ENCODE assay signal across 8 cellular contexts in the genomic region with DNA sequence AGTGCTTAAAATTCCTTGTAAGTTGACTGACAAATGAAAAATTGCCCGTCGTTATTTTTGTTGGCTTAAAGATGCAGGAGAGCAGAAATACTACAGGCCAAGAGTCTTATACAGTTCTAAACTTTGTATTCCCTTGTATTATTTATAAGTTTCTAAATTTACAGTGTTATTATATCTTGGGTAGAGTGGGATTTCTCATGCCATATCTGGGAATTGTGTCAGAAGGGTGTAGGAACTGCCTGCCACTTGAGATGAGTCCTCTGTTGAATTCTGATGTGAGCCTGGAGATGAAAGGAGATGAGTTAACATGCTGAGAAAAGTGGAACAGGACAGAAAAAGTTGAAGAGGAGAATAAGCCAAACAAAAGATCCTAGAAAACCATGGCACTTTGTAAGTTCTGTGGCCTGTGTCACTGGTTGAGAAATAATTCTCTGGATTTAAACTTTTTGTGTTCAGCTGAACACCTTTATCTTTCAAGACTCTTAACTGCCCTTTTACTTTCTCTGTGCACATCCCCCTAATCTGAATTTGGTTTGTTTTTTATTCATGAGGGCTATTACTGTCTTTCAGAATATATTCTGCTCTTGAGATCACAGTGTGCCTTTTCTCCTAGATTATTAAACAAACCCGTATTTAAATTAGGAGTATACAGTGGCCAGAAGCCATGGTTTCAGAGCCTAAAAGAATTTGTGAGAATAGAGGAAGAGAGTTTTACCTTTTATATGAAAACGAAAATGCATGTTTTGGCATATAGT. TPM values are rescaled to one million over a fixed set of nuclear protein-coding genes. Genes with fewer than 3 reads are reported as not detected.
DNase-seq lines count a peak whose midpoint lies in the region; ATAC-seq and TF ChIP-seq lines count a peak whose summit lies in the region.

No MANE protein-coding gene starts in this region.

- H3K27ac Mint-ChIP-seq in T-cell: no peak overlapping the region

- H3K4me3 ChIP-seq in GM12864 (ENCODE audit: low read depth, low read length) (peak overlapping the region; percentile 73), Panc1 (ENCODE audit: low read depth in 2 of 2, low read length in 2 of 2) (peak overlapping the region; percentile 91 to 95), foreskin fibroblast (ENCODE audit: low read depth in 1 of 2, low read length in 2 of 2) (peak overlapping the region; percentile 70 to 98), skeletal muscle cell (ENCODE audit: low read depth, low read length) (peak overlapping the region; percentile 92)

- POLR2A ChIA-PET in Panc1 (lab: Charles Lee): no interaction called here
- POLR2A ChIA-PET in T-cell (lab: Charles Lee): no interaction called here

- no peaks in the 10 kb centered on the region for H3K9me3 Mint-ChIP-seq in T-cell

- DNase-seq in GM12864 (ENCODE audit: low read depth): no peak
- DNase-seq in Panc1 (ENCODE audit: low read depth, low spot score): no peak
- DNase-seq in foreskin fibroblast: peak in 1 of 2 donors; percentile 41
- no peak for DNase-seq in skeletal muscle cell (ENCODE audit: low read depth)
- no peak for DNase-seq in NCI-H526 (lab: John Stamatoyannopoulos, UW)
- no peak for DNase-seq in NK-92 (lab: John Stamatoyannopoulos, UW; ENCODE audit: unreplicated experiment)
- no peak for DNase-seq in T-cell
- no peak for DNase-seq in NCI-H2029 (lab: John Stamatoyannopoulos, UW)

- H3K27me3 ChIP-seq in Panc1 (ENCODE audit: control insufficient read depth, insufficient read depth, low read length): no peaks in the 10 kb centered on the region

- TF ChIP-seq CTCF in GM12864 (IDR thresholded peaks at IDR 0.05; ENCODE audit: low read depth, low read length, missing control alignments) (no peak), Panc1 (IDR thresholded peaks at IDR 0.05) (no peak), foreskin fibroblast (IDR thresholded peaks at IDR 0.05; ENCODE audit: low read depth, low read length) (no peak)

- in situ Hi-C loops in Panc1 (cut with HindIII; ENCODE audit: low pct_unique_long_range_greater_than_20kb, low sequenced_read_pairs): no loop called here

- H3K36me3 ChIP-seq in Panc1 (ENCODE audit: control insufficient read depth, insufficient read depth, low read length): no peaks in the 10 kb centered on the region; the same call in 1 of the 2 replicates

- H3K4me3 Mint-ChIP-seq in T-cell: no peak overlapping the region

- no TSS peak for BruUV-seq in Panc1 (replicated peaks; lab: Mats Ljungman, UMichigan)

- peaks cover 32 to 37% (median 33%) of the 10 kb centered on the region in 3 donors for H3K4me1 Mint-ChIP-seq in T-cell

- peaks cover 21% of the 10 kb centered on the region for H3K36me3 Mint-ChIP-seq in T-cell

- CTCF ChIA-PET in Panc1 (lab: Charles Lee): no interaction called here
- CTCF ChIA-PET in T-cell (lab: Charles Lee): interaction anchor here in 1 of 2 donors (0.7 kb wide), 1 partner anchor 48 kb away, joined by 3 read pairs; no protein-coding TSS in a partner anchor

- no peaks in the 10 kb centered on the region for H3K9me3 ChIP-seq in Panc1 (ENCODE audit: control insufficient read depth, insufficient read depth, low read depth, low read length)

- ATAC-seq in Panc1 (no peak), T-cell (replicated peaks in 1 of 4) (no peak)

- intact Hi-C loops in Panc1 (cut with micrococcal nuclease; ENCODE audit: unreplicated experiment): no loop called here

- H3K27ac ChIP-seq in Panc1 (ENCODE audit: low read length): peak overlapping the region; percentile 93

- peaks cover 28% of the 10 kb centered on the region for H3K4me1 ChIP-seq in Panc1 (ENCODE audit: control insufficient read depth, insufficient read depth, low read length)

- no peaks in the 10 kb centered on the region for H3K27me3 Mint-ChIP-seq in T-cell

RNA-seq across cellular contexts. Expression of a gene that starts 1.5 kb away (rescaled TPM):
- total RNA-seq in Panc1 (2021; ENCODE audit: unreplicated experiment) (53.9 TPM), T-cell (10 to 100 TPM; 17.0 to 20.9 (median 17.8) TPM)
- 22.1 TPM for polyA plus RNA-seq in Panc1 (2012; ENCODE audit: insufficient read length)
